ENCODE assay signal across 17 cellular contexts in the genomic region with DNA sequence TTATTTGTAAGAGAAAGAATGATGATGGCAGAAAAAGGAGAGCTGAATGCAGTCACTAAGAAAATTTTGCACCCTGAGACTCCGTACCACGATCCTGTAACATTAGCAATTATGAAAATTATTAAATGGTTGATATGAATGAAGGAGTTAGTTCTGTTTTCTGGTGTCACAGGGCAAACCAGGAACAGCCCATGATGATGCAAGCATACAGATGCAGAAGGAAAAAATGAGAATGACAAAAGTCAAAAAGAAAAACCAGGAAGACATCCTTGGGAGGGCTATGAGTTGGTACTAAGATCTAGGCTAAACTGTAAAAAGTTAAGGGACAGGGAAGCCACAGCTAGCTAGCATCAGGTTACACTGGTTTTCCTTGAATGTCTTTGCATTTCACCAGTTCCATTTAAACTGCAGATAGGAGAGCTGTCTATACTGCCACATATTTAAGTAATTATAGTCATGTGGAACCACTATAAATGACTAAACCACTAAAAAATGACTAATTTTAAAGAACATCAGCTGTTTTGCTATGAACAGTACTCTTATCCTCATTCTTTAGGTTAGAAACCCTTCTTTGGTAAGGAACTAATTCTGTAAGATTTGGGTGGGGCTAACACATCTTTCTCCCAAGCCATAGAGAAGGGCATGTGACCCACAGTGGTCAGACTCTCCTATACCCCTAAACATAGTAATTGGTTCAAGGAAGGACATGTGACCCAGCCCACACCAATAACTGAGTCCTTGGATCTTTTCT. TPM values are rescaled to one million over a fixed set of nuclear protein-coding genes. Genes with fewer than 3 reads are reported as not detected.
DNase-seq lines count a peak whose midpoint lies in the region; ATAC-seq and TF ChIP-seq lines count a peak whose summit lies in the region.
"Had no signal": no experiment of that assay in that cellular context is flagged by ENCODE, and none has a peak within 500 bp of the region (broad histone marks: within the 10 kb centered on the region; RNA-seq: fewer than 3 reads in every experiment).

No MANE protein-coding gene starts in this region.

- peaks cover 3% of the 10 kb centered on the region for H3K36me3 Mint-ChIP-seq in glutamatergic neuron (ENCODE audit: unreplicated experiment)

- peaks cover 16% of the 10 kb centered on the region; the same call in 1 of the 2 replicates for H4K20me1 ChIP-seq in GM23248 (ENCODE audit: insufficient read depth)

- H3K4me2 ChIP-seq in GM23248 (ENCODE audit: unreplicated experiment) = peak overlapping the region; percentile 36

- CTCF ChIA-PET in AG04449 (lab: Yijun Ruan, JAX) = interaction anchor here (0.7 to 0.8 kb wide), 2 partner anchors 15 to 70 kb away, joined by 3 read pairs; no protein-coding TSS in a partner anchor

- no peak overlapping the region for H3K27ac Mint-ChIP-seq in glutamatergic neuron (ENCODE audit: unreplicated experiment)
- H3K27ac Mint-ChIP-seq: activated CD4-positive, alpha-beta T cell treated with anti-CD3 and anti-CD28 coated beads, Interleukin-2, amount 10 ng/mL, durations not matched to agents 24 days and 14 days; activated T-helper 1 cell treated with anti-CD3 and anti-CD28 coated beads, Interleukin-12 subunit alpha, Interleukin-12 subunit beta, Interleukin-2, Interleukin-4 antibody, amounts not matched to agents 30 ng/mL and 10 ng/mL and 1 ng/mL, durations not matched to agents 14 hours and 24 hours and 36 hours had no signal

- intact Hi-C loops in Right ventricle myocardium superior (cut with DNase I) = no loop called here

- H3K4me3 Mint-ChIP-seq in glutamatergic neuron (ENCODE audit: unreplicated experiment) = no peak overlapping the region
- H3K4me3 Mint-ChIP-seq: activated CD4-positive, alpha-beta T cell treated with anti-CD3 and anti-CD28 coated beads, Interleukin-2, amount 10 ng/mL, durations not matched to agents 24 days and 14 days; activated T-helper 1 cell treated with anti-CD3 and anti-CD28 coated beads, Interleukin-12 subunit alpha, Interleukin-12 subunit beta, Interleukin-2, Interleukin-4 antibody, amounts not matched to agents 30 ng/mL and 10 ng/mL and 1 ng/mL, durations not matched to agents 14 hours and 24 hours and 36 hours had no signal

- no peaks in the 10 kb centered on the region for H3K27me3 ChIP-seq in GM23248 (replicated peaks; ENCODE audit: insufficient read depth)
- H3K27me3 ChIP-seq: MG63 had no signal

- H3F3A ChIP-seq in GM23248 (ENCODE audit: insufficient read depth) = peaks cover 32% of the 10 kb centered on the region

- H3K9me3 ChIP-seq in GM23248 (ENCODE audit: low read depth) = no peaks in the 10 kb centered on the region
- H3K9me3 ChIP-seq: MG63 had no signal

- H2AFZ ChIP-seq in GM23248 = no peak overlapping the region

- peaks cover 33% of the 10 kb centered on the region for H3K4me1 ChIP-seq in GM23248 (ENCODE audit: insufficient read depth)

- TF ChIP-seq CTCF in AG04449 (IDR thresholded peaks at IDR 0.05; ENCODE audit: insufficient read depth, low read length, missing control alignments) (no peak), fibroblast of pulmonary artery (IDR thresholded peaks at IDR 0.05; ENCODE audit: low read length, missing control alignments) (no peak), glutamatergic neuron (IDR thresholded peaks at IDR 0.05; ENCODE audit: partially characterized antibody, unreplicated experiment) (no peak)

- in situ Hi-C loops in GM23248 (cut with MboI) = no loop called here

- H3K9me3 Mint-ChIP-seq in glutamatergic neuron (ENCODE audit: unreplicated experiment) = peaks cover 1% of the 10 kb centered on the region
- H3K9me3 Mint-ChIP-seq: activated CD4-positive, alpha-beta T cell treated with anti-CD3 and anti-CD28 coated beads, Interleukin-2, amount 10 ng/mL, durations not matched to agents 24 days and 14 days; activated T-helper 1 cell treated with anti-CD3 and anti-CD28 coated beads, Interleukin-12 subunit alpha, Interleukin-12 subunit beta, Interleukin-2, Interleukin-4 antibody, amounts not matched to agents 30 ng/mL and 10 ng/mL and 1 ng/mL, durations not matched to agents 14 hours and 24 hours and 36 hours had no signal

- peaks cover 94% of the 10 kb centered on the region for H3K79me2 ChIP-seq in GM23248 (ENCODE audit: insufficient read depth)

- WGBS in GM23248 (ENCODE audit: low coverage in 1 of 2, low lambda C conversion rate in 2 of 2, missing lambda C conversion rate in 2 of 2), 2 experiments = 52 to 55% methylated on average over 2 of the region's 2 CpGs

- H3K4me1 Mint-ChIP-seq in glutamatergic neuron (ENCODE audit: low read depth, unreplicated experiment) = no peaks in the 10 kb centered on the region
- H3K4me1 Mint-ChIP-seq: activated CD4-positive, alpha-beta T cell treated with anti-CD3 and anti-CD28 coated beads, Interleukin-2, amount 10 ng/mL, durations not matched to agents 24 days and 14 days had no signal

- H3K4me3 ChIP-seq in AG04449 (ENCODE audit: low read depth, low read length) (no peak overlapping the region), GM23248 (no peak overlapping the region), fibroblast of pulmonary artery (replicated peaks; ENCODE audit: low read depth, low read length) (no peak overlapping the region)
- H3K4me3 ChIP-seq: MG63 had no signal

- H3K27me3 Mint-ChIP-seq in glutamatergic neuron (ENCODE audit: unreplicated experiment) = no peaks in the 10 kb centered on the region
- H3K27me3 Mint-ChIP-seq: activated CD4-positive, alpha-beta T cell treated with anti-CD3 and anti-CD28 coated beads, Interleukin-2, amount 10 ng/mL, durations not matched to agents 24 days and 14 days had no signal

- POLR2A ChIA-PET in AG04449 (lab: Yijun Ruan, JAX) = interaction anchor here (1.0 to 1.3 kb wide), 2 partner anchors 10 to 13 kb away, joined by 4 to 7 read pairs; no protein-coding TSS in a partner anchor

- H3K36me3 ChIP-seq in GM23248 (ENCODE audit: low read depth) = no peaks in the 10 kb centered on the region

- DNase-seq in AG04449 (ENCODE audit: low read depth, low spot score) (peak; percentile 69), GM23248 (peak; percentile 78), fibroblast of pulmonary artery (ENCODE audit: low read depth) (peak; percentile 3), inferior parietal cortex (ENCODE audit: extremely low spot score) (no peak), Right ventricle myocardium superior (no peak), glutamatergic neuron (no peak)
- DNase-seq: activated CD4-positive, alpha-beta T cell treated with anti-CD3 and anti-CD28 coated beads, Interleukin-2, amount 10 ng/mL, durations not matched to agents 24 days and 14 days; C1 segment of cervical spinal cord; effector CD8-positive, alpha-beta T cell; head of caudate nucleus; MG63; NCI-H2171 treated with DMSO at 0.1 percent for 48 hours; stimulated activated CD4-positive, alpha-beta T cell treated with anti-CD3 and anti-CD28 coated beads, Interleukin-4, amount 100 ng/mL, for 1 hour; T-helper 1 cell had no signal

- H3K9ac ChIP-seq in GM23248 = peak overlapping the region; percentile 5; the same call in 1 of the 2 replicates

- H3K27ac ChIP-seq in GM23248 = peak overlapping the region; percentile 61

- H3K9me2 ChIP-seq in GM23248 (ENCODE audit: insufficient read depth) = no peaks in the 10 kb centered on the region

- ATAC-seq in SK-N-SH treated with all-trans-retinoic acid at 6 μM for 48 hours (peak; percentile 93), GM18517 (IDR thresholded peaks at IDR 0.05; ENCODE audit: unreplicated experiment) (no peak), Right ventricle myocardium superior (ENCODE audit: poor library complexity) (no peak)

TF ChIP-seq in SK-N-SH treated with all-trans-retinoic acid at 6 μM for 48 hours, 23 proteins besides CTCF, POLR2A, EP300 and RAD21:
- TF ChIP-seq, protein P1, sequence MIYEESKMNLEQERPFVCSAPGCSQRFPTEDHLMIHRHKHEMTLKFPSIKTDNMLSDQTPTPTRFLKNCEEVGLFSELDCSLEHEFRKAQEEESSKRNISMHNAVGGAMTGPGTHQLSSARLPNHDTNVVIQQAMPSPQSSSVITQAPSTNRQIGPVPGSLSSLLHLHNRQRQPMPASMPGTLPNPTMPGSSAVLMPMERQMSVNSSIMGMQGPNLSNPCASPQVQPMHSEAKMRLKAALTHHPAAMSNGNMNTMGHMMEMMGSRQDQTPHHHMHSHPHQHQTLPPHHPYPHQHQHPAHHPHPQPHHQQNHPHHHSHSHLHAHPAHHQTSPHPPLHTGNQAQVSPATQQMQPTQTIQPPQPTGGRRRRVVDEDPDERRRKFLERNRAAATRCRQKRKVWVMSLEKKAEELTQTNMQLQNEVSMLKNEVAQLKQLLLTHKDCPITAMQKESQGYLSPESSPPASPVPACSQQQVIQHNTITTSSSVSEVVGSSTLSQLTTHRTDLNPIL (CRISPR knock-in tag; IDR thresholded peaks at IDR 0.05; ENCODE audit: low read depth) = no peak
- TF ChIP-seq, protein P2, sequence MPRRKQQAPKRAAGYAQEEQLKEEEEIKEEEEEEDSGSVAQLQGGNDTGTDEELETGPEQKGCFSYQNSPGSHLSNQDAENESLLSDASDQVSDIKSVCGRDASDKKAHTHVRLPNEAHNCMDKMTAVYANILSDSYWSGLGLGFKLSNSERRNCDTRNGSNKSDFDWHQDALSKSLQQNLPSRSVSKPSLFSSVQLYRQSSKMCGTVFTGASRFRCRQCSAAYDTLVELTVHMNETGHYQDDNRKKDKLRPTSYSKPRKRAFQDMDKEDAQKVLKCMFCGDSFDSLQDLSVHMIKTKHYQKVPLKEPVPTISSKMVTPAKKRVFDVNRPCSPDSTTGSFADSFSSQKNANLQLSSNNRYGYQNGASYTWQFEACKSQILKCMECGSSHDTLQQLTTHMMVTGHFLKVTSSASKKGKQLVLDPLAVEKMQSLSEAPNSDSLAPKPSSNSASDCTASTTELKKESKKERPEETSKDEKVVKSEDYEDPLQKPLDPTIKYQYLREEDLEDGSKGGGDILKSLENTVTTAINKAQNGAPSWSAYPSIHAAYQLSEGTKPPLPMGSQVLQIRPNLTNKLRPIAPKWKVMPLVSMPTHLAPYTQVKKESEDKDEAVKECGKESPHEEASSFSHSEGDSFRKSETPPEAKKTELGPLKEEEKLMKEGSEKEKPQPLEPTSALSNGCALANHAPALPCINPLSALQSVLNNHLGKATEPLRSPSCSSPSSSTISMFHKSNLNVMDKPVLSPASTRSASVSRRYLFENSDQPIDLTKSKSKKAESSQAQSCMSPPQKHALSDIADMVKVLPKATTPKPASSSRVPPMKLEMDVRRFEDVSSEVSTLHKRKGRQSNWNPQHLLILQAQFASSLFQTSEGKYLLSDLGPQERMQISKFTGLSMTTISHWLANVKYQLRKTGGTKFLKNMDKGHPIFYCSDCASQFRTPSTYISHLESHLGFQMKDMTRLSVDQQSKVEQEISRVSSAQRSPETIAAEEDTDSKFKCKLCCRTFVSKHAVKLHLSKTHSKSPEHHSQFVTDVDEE (CRISPR knock-in tag; IDR thresholded peaks at IDR 0.05) = no peak
- no peak for TF ChIP-seq ESRRG (CRISPR knock-in tag; IDR thresholded peaks at IDR 0.05)
- no peak for TF ChIP-seq SNAI2 (CRISPR knock-in tag; IDR thresholded peaks at IDR 0.05)
- TF ChIP-seq TOX (CRISPR knock-in tag; IDR thresholded peaks at IDR 0.05; ENCODE audit: borderline replicate concordance) = no peak
- no peak for TF ChIP-seq ARNTL (CRISPR knock-in tag; IDR thresholded peaks at IDR 0.05; ENCODE audit: borderline replicate concordance, low read depth)
- no peak for TF ChIP-seq ZNF70 (CRISPR knock-in tag; IDR thresholded peaks at IDR 0.05)

RNA-seq across cellular contexts. Expression of a gene that starts 11.4 kb away (rescaled TPM):
- 70.9 and 83.8 TPM in 2 replicates for total RNA-seq in GM23248 (2014; rRNA removed; shearing (Covaris generic))
- 41.5 and 42.1 TPM in 2 replicates for polyA plus RNA-seq in GM23248 (2016; fragmentation: Nextera tagmentation; extraction: Ambion mirVana)
- total RNA-seq in Right ventricle myocardium superior = 7.7 TPM
- 70.8 TPM for total RNA-seq in glutamatergic neuron (ENCODE audit: unreplicated experiment)

Comparison
In these comparisons a context has a peak if more than half of its experiments do, and no peak if none do; other contexts are left out.
1. DNase-seq: peak in AG04449 (single experiment), GM23248 (single experiment) and fibroblast of pulmonary artery (single experiment); none in inferior parietal cortex (single experiment), Right ventricle myocardium superior (single experiment) and glutamatergic neuron (single experiment).